1 cellular context compared by ENCODE assay signal in the genomic region with DNA sequence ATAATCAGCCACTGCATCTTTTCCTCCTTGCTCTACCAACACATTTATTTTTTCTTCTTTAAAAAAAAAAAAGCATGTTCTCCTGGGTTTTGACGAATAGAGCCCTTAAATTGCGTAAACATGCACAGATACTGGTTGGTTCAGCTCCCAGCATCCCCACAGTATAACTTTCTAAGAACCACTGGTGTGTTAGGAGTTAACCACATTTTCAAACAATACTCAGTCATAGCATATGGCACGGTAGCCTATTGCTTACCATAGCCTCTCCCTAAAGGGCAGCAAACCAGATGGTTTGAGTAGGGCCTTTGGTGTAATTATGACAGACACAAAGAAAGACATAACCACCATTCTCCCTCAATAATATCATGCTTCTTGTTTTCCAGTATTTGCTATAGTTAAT.
TF ChIP-seq lines count a peak whose summit lies in the region.

No MANE protein-coding gene starts in this region.

TF ChIP-seq in K562, 482 proteins besides CTCF, POLR2A, EP300 and RAD21 (continued from another document):
- TF ChIP-seq, protein P1, sequence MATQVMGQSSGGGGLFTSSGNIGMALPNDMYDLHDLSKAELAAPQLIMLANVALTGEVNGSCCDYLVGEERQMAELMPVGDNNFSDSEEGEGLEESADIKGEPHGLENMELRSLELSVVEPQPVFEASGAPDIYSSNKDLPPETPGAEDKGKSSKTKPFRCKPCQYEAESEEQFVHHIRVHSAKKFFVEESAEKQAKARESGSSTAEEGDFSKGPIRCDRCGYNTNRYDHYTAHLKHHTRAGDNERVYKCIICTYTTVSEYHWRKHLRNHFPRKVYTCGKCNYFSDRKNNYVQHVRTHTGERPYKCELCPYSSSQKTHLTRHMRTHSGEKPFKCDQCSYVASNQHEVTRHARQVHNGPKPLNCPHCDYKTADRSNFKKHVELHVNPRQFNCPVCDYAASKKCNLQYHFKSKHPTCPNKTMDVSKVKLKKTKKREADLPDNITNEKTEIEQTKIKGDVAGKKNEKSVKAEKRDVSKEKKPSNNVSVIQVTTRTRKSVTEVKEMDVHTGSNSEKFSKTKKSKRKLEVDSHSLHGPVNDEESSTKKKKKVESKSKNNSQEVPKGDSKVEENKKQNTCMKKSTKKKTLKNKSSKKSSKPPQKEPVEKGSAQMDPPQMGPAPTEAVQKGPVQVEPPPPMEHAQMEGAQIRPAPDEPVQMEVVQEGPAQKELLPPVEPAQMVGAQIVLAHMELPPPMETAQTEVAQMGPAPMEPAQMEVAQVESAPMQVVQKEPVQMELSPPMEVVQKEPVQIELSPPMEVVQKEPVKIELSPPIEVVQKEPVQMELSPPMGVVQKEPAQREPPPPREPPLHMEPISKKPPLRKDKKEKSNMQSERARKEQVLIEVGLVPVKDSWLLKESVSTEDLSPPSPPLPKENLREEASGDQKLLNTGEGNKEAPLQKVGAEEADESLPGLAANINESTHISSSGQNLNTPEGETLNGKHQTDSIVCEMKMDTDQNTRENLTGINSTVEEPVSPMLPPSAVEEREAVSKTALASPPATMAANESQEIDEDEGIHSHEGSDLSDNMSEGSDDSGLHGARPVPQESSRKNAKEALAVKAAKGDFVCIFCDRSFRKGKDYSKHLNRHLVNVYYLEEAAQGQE (CRISPR knock-in tag; IDR thresholded peaks at IDR 0.05; ENCODE audit: low read depth), result no peak
- TF ChIP-seq BMI1 (IDR thresholded peaks at IDR 0.05; ENCODE audit: low read length) (no peak), ZBTB8A (IDR thresholded peaks at IDR 0.05; ENCODE audit: partially characterized antibody) (no peak), C11orf30 (IDR thresholded peaks at IDR 0.05; ENCODE audit: low read depth) (no peak), MTA1 (IDR thresholded peaks at IDR 0.05; ENCODE audit: borderline replicate concordance) (0 out of 2 replicates have a peak, but pooled peaks have one; percentile 12), ID3 (CRISPR knock-in tag; IDR thresholded peaks at IDR 0.05) (no peak), ID3 (tag; IDR thresholded peaks at IDR 0.05) (no peak), CEBPG (CRISPR knock-in tag; IDR thresholded peaks at IDR 0.05) (no peak), CEBPG (tag; conservative IDR thresholded peaks at IDR 0.05 in 1 of 2, IDR thresholded peaks at IDR 0.05 in 1 of 2) (peak in 1 of 2 experiments; percentile 36; a peak in 3 of 4 replicates), GATAD2A (IDR thresholded peaks at IDR 0.05) (no peak), SRSF1 (IDR thresholded peaks at IDR 0.05; ENCODE audit: low read depth, low read length) (no peak)
- TF ChIP-seq, protein P2, sequence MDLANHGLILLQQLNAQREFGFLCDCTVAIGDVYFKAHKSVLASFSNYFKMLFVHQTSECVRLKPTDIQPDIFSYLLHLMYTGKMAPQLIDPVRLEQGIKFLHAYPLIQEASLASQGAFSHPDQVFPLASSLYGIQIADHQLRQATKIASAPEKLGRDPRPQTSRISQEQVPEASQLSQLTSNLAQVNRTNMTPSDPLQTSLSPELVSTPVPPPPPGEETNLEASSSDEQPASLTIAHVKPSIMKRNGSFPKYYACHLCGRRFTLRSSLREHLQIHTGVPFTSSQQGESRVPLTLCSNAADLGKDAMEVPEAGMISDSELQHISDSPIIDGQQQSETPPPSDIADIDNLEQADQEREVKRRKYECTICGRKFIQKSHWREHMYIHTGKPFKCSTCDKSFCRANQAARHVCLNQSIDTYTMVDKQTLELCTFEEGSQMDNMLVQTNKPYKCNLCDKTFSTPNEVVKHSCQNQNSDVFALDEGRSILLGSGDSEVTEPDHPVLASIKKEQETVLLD (IDR thresholded peaks at IDR 0.05), result 0 out of 2 replicates have a peak, but pooled peaks have one; percentile 6
